8 cellular contexts compared by ENCODE assay signal in the genomic region with DNA sequence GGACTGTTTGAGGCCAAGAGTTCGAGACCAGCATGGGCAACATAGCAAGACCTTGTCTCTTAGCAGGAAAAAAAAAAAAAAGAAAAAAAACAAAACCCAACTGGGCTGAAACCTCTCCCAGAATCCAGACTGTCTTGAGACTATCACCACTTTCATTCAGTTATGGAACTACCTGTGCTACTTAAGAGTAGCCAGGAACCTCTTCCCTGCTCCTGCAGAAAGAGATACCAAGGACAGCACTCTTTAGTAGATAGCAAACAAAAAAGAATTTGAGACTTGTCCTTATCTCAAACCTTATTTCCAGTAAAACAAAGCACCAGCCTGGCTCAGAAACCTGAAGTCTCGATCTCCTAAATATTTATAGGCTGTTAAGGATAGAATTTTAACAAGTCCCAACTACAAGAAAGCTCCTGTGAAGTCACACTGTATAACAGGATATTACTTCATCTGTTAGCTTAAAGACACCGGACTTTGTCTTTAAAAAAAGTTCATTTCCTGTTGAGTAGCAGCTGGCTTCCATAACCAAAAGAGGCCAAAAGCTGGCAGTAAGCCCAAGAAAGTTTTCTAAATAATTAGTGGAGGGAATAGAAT. TPM values are rescaled to one million over a fixed set of nuclear protein-coding genes. Genes with fewer than 3 reads are reported as not detected.
DNase-seq lines count a peak whose midpoint lies in the region; ATAC-seq, FAIRE-seq and TF ChIP-seq lines count a peak whose summit lies in the region.

No MANE protein-coding gene starts in this region.

- H3K27ac Mint-ChIP-seq in progenitor cell of endocrine pancreas, result peak overlapping the region; percentile 62

- intact Hi-C loops in colonic mucosa (cut with DNase I), result no loop called here

- ATAC-seq in activated CD4-positive, CD25-positive, alpha-beta regulatory T cell treated with anti-CD3 and anti-CD28 coated beads, Interleukin-2, amount 50 U/mL, for 24 hours, result no peak
- ATAC-seq in GM19395 (IDR thresholded peaks at IDR 0.05; ENCODE audit: unreplicated experiment), result no peak

- H3K9me3 ChIP-seq in colonic mucosa, result no peaks in the 10 kb centered on the region

- H3K4me1 ChIP-seq in colonic mucosa, result peaks cover 19% of the 10 kb centered on the region

- H3K27ac ChIP-seq in colonic mucosa, result peak overlapping the region; percentile 85

- H3K4me3 ChIP-seq in NB4 (ENCODE audit: low read depth, low read length), result no peak overlapping the region
- no peak overlapping the region for H3K4me3 ChIP-seq in colonic mucosa

- TF ChIP-seq POLR2A in NB4 (IDR thresholded peaks at IDR 0.05; ENCODE audit: extremely low read depth, insufficient read length), result no peak

- peaks cover 2% of the 10 kb centered on the region for H3K36me3 ChIP-seq in colonic mucosa

- DNase-seq in GF-D8 (lab: John Stamatoyannopoulos, UW) (peak; percentile 87), NB4 (ENCODE audit: low read depth) (peak; percentile 68), colonic mucosa (no peak), progenitor cell of endocrine pancreas (ENCODE audit: low spot score, unreplicated experiment) (no peak), urothelium cell line (ENCODE audit: low spot score) (no peak), NCI-H1436 treated with DMSO at 0.1 percent for 48 hours (lab: John Stamatoyannopoulos, UW) (no peak)

- TF ChIP-seq CTCF in NB4 (IDR thresholded peaks at IDR 0.05; ENCODE audit: low read depth, low read length), result no peak
- no peak for TF ChIP-seq CTCF in colonic mucosa (IDR thresholded peaks at IDR 0.05)
- no peak for TF ChIP-seq CTCF in progenitor cell of endocrine pancreas (IDR thresholded peaks at IDR 0.05; ENCODE audit: unreplicated experiment)

- peaks cover 8% of the 10 kb centered on the region for H3K36me3 Mint-ChIP-seq in progenitor cell of endocrine pancreas (ENCODE audit: insufficient read depth)

- H3K4me1 Mint-ChIP-seq in progenitor cell of endocrine pancreas (ENCODE audit: low read depth), result peaks cover 36% of the 10 kb centered on the region

- H3K4me3 Mint-ChIP-seq in progenitor cell of endocrine pancreas (ENCODE audit: low read depth), result no peak overlapping the region

- H3K9me3 Mint-ChIP-seq in progenitor cell of endocrine pancreas (ENCODE audit: low read depth), result no peaks in the 10 kb centered on the region

- no peak overlapping the region for H3K9ac ChIP-seq in colonic mucosa (ENCODE audit: low read depth in 2 of 2, low read length in 2 of 2)

- no peak for FAIRE-seq in urothelium cell line (lab: Jason Lieb, UNC)

- H3K27me3 Mint-ChIP-seq in progenitor cell of endocrine pancreas, result no peaks in the 10 kb centered on the region

- H3K27me3 ChIP-seq in colonic mucosa, result no peaks in the 10 kb centered on the region

RNA-seq across cellular contexts. Expression of a gene that starts 5.1 kb away (rescaled TPM):
- total RNA-seq in colonic mucosa (10 to 100 TPM; 24.0 to 31.5 TPM), progenitor cell of endocrine pancreas (16.6 and 17.7 TPM in 2 replicates)

Comparison
In these comparisons a context has a peak if more than half of its experiments do, and no peak if none do; other contexts are left out.
1. DNase-seq: peak in GF-D8 (single experiment) and NB4 (single experiment); none in colonic mucosa (single experiment), progenitor cell of endocrine pancreas (single experiment), urothelium cell line (single experiment) and NCI-H1436 treated with DMSO at 0.1 percent for 48 hours (single experiment).